In genomic region chr2:136929531-136929930, GRCh38 we compare ENCODE assay signal across 25 cellular contexts.
"Had no signal": no experiment of that assay in that cellular context is flagged by ENCODE, and none has a peak within 500 bp of the region (broad histone marks: within the 10 kb centered on the region; RNA-seq: fewer than 3 reads in every experiment).

No MANE protein-coding gene starts in this region.

- H3K27ac ChIP-seq: adrenal gland, body of pancreas, epithelial cell of prostate, esophagus squamous epithelium had no signal

- ATAC-seq: activated CD4-positive, alpha-beta T cell treated with anti-CD3 and anti-CD28 coated beads for 36 hours; activated CD8-positive, alpha-beta memory T cell treated with anti-CD3 and anti-CD28 coated beads, Interleukin-2, amount 10 ng/mL, durations not matched to agents 7 days and 5 days; activated CD8-positive, alpha-beta T cell treated with anti-CD3 and anti-CD28 coated beads, Interleukin-2, amount 10 ng/mL, durations not matched to agents 7 days and 5 days; activated naive CD8-positive, alpha-beta T cell treated with anti-CD3 and anti-CD28 coated beads, Interleukin-2, amount 50 U/mL, for 24 hours; body of pancreas had no signal

- H3K36me3 ChIP-seq: adrenal gland, esophagus squamous epithelium had no signal

- DNase-seq: activated CD4-positive, alpha-beta memory T cell treated with anti-CD3 and anti-CD28 coated beads for 36 hours; activated CD4-positive, alpha-beta T cell treated with anti-CD3 and anti-CD28 coated beads for 36 hours; activated CD4-positive, alpha-beta T cell treated with anti-CD3 and anti-CD28 coated beads, Interleukin-2, amount 10 ng/mL, durations not matched to agents 24 days and 14 days; activated CD4-positive, CD25-positive, alpha-beta regulatory T cell; activated CD4-positive, CD25-positive, alpha-beta regulatory T cell treated with anti-CD3 and anti-CD28 coated beads, Interleukin-2, amount 50 U/mL, for 72 hours; activated CD8-positive, alpha-beta memory T cell treated with anti-CD3 and anti-CD28 coated beads, Interleukin-2, amount 10 ng/mL, durations not matched to agents 7 days and 5 days; activated CD8-positive, alpha-beta memory T cell treated with anti-CD3 and anti-CD28 coated beads, Interleukin-2, amount 50 U/mL, for 4 hours; activated CD8-positive, alpha-beta T cell treated with anti-CD3 and anti-CD28 coated beads, Interleukin-2, amount 10 ng/mL, durations not matched to agents 7 days and 5 days; activated effector memory CD4-positive, alpha-beta T cell treated with anti-CD3 and anti-CD28 coated beads, Interleukin-2, amount 50 U/mL, for 16 hours; activated naive CD4-positive, alpha-beta T cell treated with anti-CD3 and anti-CD28 coated beads for 36 hours; activated naive CD8-positive, alpha-beta T cell treated with anti-CD3 and anti-CD28 coated beads for 36 hours; activated naive CD8-positive, alpha-beta T cell treated with anti-CD3 and anti-CD28 coated beads, Interleukin-2, amount 50 U/mL, for 24 hours; activated T-cell treated with anti-CD3 and anti-CD28 coated beads, Interleukin-2, amount 50 U/mL, for 1 hour; activated T-cell treated with anti-CD3 and anti-CD28 coated beads, Interleukin-2, amount 50 U/mL, for 48 hours; adrenal gland; amygdala; aorta; body of pancreas; caudate nucleus; cortex of kidney; effector CD8-positive, alpha-beta T cell; esophagus squamous epithelium; foreskin melanocyte; head of caudate nucleus had no signal

- H3K4me1 ChIP-seq: adrenal gland, body of pancreas, esophagus squamous epithelium had no signal

- H3K4me3 ChIP-seq: adrenal gland, body of pancreas, esophagus squamous epithelium had no signal

- H3K27me3 ChIP-seq: adrenal gland, body of pancreas, esophagus squamous epithelium had no signal

- H3K9me3 ChIP-seq: adrenal gland, body of pancreas, esophagus squamous epithelium had no signal
